ENCODE assay signal across 28 cellular contexts in genomic region chr13:112668924-112669323, GRCh38.
"Had no signal": no experiment of that assay in that cellular context is flagged by ENCODE, and none has a peak within 500 bp of the region (broad histone marks: within the 10 kb centered on the region; RNA-seq: fewer than 3 reads in every experiment).

No MANE protein-coding gene starts in this region.

- H3K36me3 ChIP-seq: breast epithelium, ovary, prostate gland, right atrium auricular region, vagina, WERI-Rb-1 had no signal

- H3K36me3 Mint-ChIP-seq: activated naive CD8-positive, alpha-beta T cell treated with anti-CD3 and anti-CD28 coated beads for 36 hours; mesothelial cell of epicardium; naive thymus-derived CD8-positive, alpha-beta T cell; stimulated activated naive B cell treated with anti-CD40 and anti-IgM and Interleukin-4, amounts not matched to agents 10 μg/mL and 1 μg/mL and 100 μg/mL, for 72 hours; T-cell had no signal

- H3K27ac ChIP-seq: breast epithelium, coronary artery, epithelial cell of prostate, ovary, prostate gland, right atrium auricular region, testis, vagina, WERI-Rb-1 had no signal

- DNase-seq: activated CD4-positive, alpha-beta T cell treated with anti-CD3 and anti-CD28 coated beads, Interleukin-2, amount 50 U/mL, for 1 hour; activated CD4-positive, CD25-positive, alpha-beta regulatory T cell treated with anti-CD3 and anti-CD28 coated beads, Interleukin-2, amount 50 U/mL, for 72 hours; activated CD8-positive, alpha-beta memory T cell treated with anti-CD3 and anti-CD28 coated beads, Interleukin-2, amount 50 U/mL, for 4 hours; activated naive CD4-positive, alpha-beta T cell; activated naive CD8-positive, alpha-beta T cell treated with anti-CD3 and anti-CD28 coated beads for 36 hours; activated T-cell treated with anti-CD3 and anti-CD28 coated beads, Interleukin-2, amount 50 U/mL, for 24 hours; kidney; naive thymus-derived CD8-positive, alpha-beta T cell; small intestine; stimulated activated CD4-positive, alpha-beta T cell treated with anti-CD3 and anti-CD28 coated beads, Interleukin-2, amount 100 ng/mL, for 24 hours; stimulated activated naive B cell treated with anti-CD40 and anti-IgM and Interleukin-4, amounts not matched to agents 10 μg/mL and 1 μg/mL and 100 μg/mL, for 72 hours; T-cell; testis; trophoblast cell; WERI-Rb-1 had no signal

- H3K4me1 Mint-ChIP-seq: stimulated activated naive B cell treated with anti-CD40 and anti-IgM and Interleukin-4, amounts not matched to agents 10 μg/mL and 1 μg/mL and 100 μg/mL, for 72 hours had no signal

- FAIRE-seq: astrocyte, kidney, small intestine, TTC549 had no signal

- H3K4me1 ChIP-seq: breast epithelium, prostate gland, right atrium auricular region, testis, vagina had no signal

- H3K4me3 Mint-ChIP-seq: activated naive CD8-positive, alpha-beta T cell treated with anti-CD3 and anti-CD28 coated beads for 36 hours; activated T-cell treated with anti-CD3 and anti-CD28 coated beads, Interleukin-2, amount 50 U/mL, for 24 hours; activated T-helper 17 cell treated with anti-CD3 and anti-CD28 coated beads, Interleukin-2, amount 50 U/mL, for 72 hours; mesothelial cell of epicardium; naive thymus-derived CD8-positive, alpha-beta T cell; stimulated activated naive B cell treated with anti-CD40 and anti-IgM and Interleukin-4, amounts not matched to agents 10 μg/mL and 1 μg/mL and 100 μg/mL, for 72 hours; T-cell; T-helper 2 cell treated with Interferon-gamma antibody and Interleukin-4, amounts not matched to agents 5 μg/mL and 100 μg/mL, for 36 hours had no signal

- H3K4me3 ChIP-seq: breast epithelium, coronary artery, lung, ovary, prostate gland, right atrium auricular region, testis, vagina had no signal

- H3K27me3 ChIP-seq: breast epithelium, ovary, right atrium auricular region, testis, vagina had no signal

- ATAC-seq: activated T-helper 17 cell treated with anti-CD3 and anti-CD28 coated beads, Interleukin-2, amount 50 U/mL, for 72 hours; naive thymus-derived CD8-positive, alpha-beta T cell; stimulated activated naive B cell treated with anti-CD40 and anti-IgM and Interleukin-4, amounts not matched to agents 10 μg/mL and 1 μg/mL and 100 μg/mL, for 72 hours; T-cell had no signal

- H3K27me3 Mint-ChIP-seq: activated T-cell treated with anti-CD3 and anti-CD28 coated beads, Interleukin-2, amount 50 U/mL, for 24 hours; activated T-helper 17 cell treated with anti-CD3 and anti-CD28 coated beads, Interleukin-2, amount 50 U/mL, for 72 hours had no signal

- H3K9me3 Mint-ChIP-seq: activated naive CD8-positive, alpha-beta T cell treated with anti-CD3 and anti-CD28 coated beads for 36 hours; activated T-cell treated with anti-CD3 and anti-CD28 coated beads, Interleukin-2, amount 50 U/mL, for 24 hours; activated T-helper 17 cell treated with anti-CD3 and anti-CD28 coated beads, Interleukin-2, amount 50 U/mL, for 72 hours; mesothelial cell of epicardium; naive thymus-derived CD8-positive, alpha-beta T cell; stimulated activated naive B cell treated with anti-CD40 and anti-IgM and Interleukin-4, amounts not matched to agents 10 μg/mL and 1 μg/mL and 100 μg/mL, for 72 hours; T-cell; T-helper 2 cell treated with Interferon-gamma antibody and Interleukin-4, amounts not matched to agents 5 μg/mL and 100 μg/mL, for 36 hours had no signal

- H3K27ac Mint-ChIP-seq: activated naive CD8-positive, alpha-beta T cell treated with anti-CD3 and anti-CD28 coated beads for 36 hours; activated T-cell treated with anti-CD3 and anti-CD28 coated beads, Interleukin-2, amount 50 U/mL, for 24 hours; activated T-helper 17 cell treated with anti-CD3 and anti-CD28 coated beads, Interleukin-2, amount 50 U/mL, for 72 hours; mesothelial cell of epicardium; naive thymus-derived CD8-positive, alpha-beta T cell; stimulated activated naive B cell treated with anti-CD40 and anti-IgM and Interleukin-4, amounts not matched to agents 10 μg/mL and 1 μg/mL and 100 μg/mL, for 72 hours; T-cell; T-helper 2 cell treated with Interferon-gamma antibody and Interleukin-4, amounts not matched to agents 5 μg/mL and 100 μg/mL, for 36 hours had no signal

- H3K9me3 ChIP-seq: breast epithelium, ovary, prostate gland, right atrium auricular region, testis, vagina had no signal
